Comparison of ENCODE assay signal across 20 cellular contexts in genomic region chr7:99788554-99788953, GRCh38.
DNase-seq lines count a peak whose midpoint lies in the region; ATAC-seq and TF ChIP-seq lines count a peak whose summit lies in the region.
"Had no signal": no experiment of that assay in that cellular context is flagged by ENCODE, and none has a peak within 500 bp of the region (broad histone marks: within the 10 kb centered on the region; RNA-seq: fewer than 3 reads in every experiment).

No MANE protein-coding gene starts in this region.

- no peak overlapping the region for H3K4me3 ChIP-seq in foreskin fibroblast (ENCODE audit: low read depth in 1 of 2, low read length in 2 of 2)
- H3K4me3 ChIP-seq: breast epithelium, left lung, right atrium auricular region had no signal

- DNase-seq in stimulated activated CD4-positive, alpha-beta T cell treated with anti-CD3 and anti-CD28 coated beads, Interleukin-15, amount 100 ng/mL, for 24 hours, result peak; percentile 33
- DNase-seq in stimulated activated CD4-positive, alpha-beta T cell treated with anti-CD3 and anti-CD28 coated beads, Interleukin-4, amount 100 ng/mL, for 1 hour, result no peak
- peak; percentile 38 for DNase-seq in T-helper 2 cell treated with Interferon-gamma antibody and Interleukin-4, amounts not matched to agents 5 μg/mL and 100 μg/mL, for 36 hours (ENCODE audit: low spot score)
- DNase-seq in foreskin fibroblast (peak; percentile 60 to 78), GF-D8 (lab: John Stamatoyannopoulos, UW) (no peak), NCI-H748 treated with DMSO at 0.1 percent for 48 hours (lab: John Stamatoyannopoulos, UW) (no peak), kidney glomerular epithelial cell (lab: John Stamatoyannopoulos, UW) (no peak)
- peak; percentile 8 to 15 for DNase-seq in stimulated activated naive CD8-positive, alpha-beta T cell treated with anti-CD3 and anti-CD28 coated beads, Interleukin-15, amount 100 ng/mL, for 72 hours
- DNase-seq: activated naive CD4-positive, alpha-beta T cell treated with Interleukin-2 at 50 U/mL for 16 hours; H9; left lung; NCI-H1092 treated with DMSO at 0.1 percent for 48 hours; NCI-H510A treated with DMSO at 0.1 percent for 48 hours; nucleus accumbens; Right ventricle myocardium superior; substantia nigra; T-cell had no signal

- peaks cover 3% of the 10 kb centered on the region for H3K9me3 Mint-ChIP-seq in T-helper 2 cell treated with Interferon-gamma antibody and Interleukin-4, amounts not matched to agents 5 μg/mL and 100 μg/mL, for 36 hours
- H3K9me3 Mint-ChIP-seq in stimulated activated naive CD8-positive, alpha-beta T cell treated with anti-CD3 and anti-CD28 coated beads, Interleukin-15, amount 100 ng/mL, for 72 hours, result no peaks in the 10 kb centered on the region
- H3K9me3 Mint-ChIP-seq: dendritic cell treated with granulocyte-macrophage colony-stimulating factor and Interleukin-4, amounts not matched to agents 40 ng/mL and 50 ng/mL, for 4 days; H9; T-cell had no signal

- no peak overlapping the region for H3K4me3 Mint-ChIP-seq in T-helper 2 cell treated with Interferon-gamma antibody and Interleukin-4, amounts not matched to agents 5 μg/mL and 100 μg/mL, for 36 hours
- H3K4me3 Mint-ChIP-seq in stimulated activated naive CD8-positive, alpha-beta T cell treated with anti-CD3 and anti-CD28 coated beads, Interleukin-15, amount 100 ng/mL, for 72 hours, result peak overlapping the region; percentile 30 to 31
- H3K4me3 Mint-ChIP-seq: dendritic cell treated with granulocyte-macrophage colony-stimulating factor and Interleukin-4, amounts not matched to agents 40 ng/mL and 50 ng/mL, for 4 days; H9; T-cell had no signal

- H3K36me3 Mint-ChIP-seq in T-helper 2 cell treated with Interferon-gamma antibody and Interleukin-4, amounts not matched to agents 5 μg/mL and 100 μg/mL, for 36 hours (ENCODE audit: low read depth), result no peaks in the 10 kb centered on the region
- H3K36me3 Mint-ChIP-seq: T-cell had no signal

- ATAC-seq in stimulated activated naive CD8-positive, alpha-beta T cell treated with anti-CD3 and anti-CD28 coated beads, Interleukin-15, amount 100 ng/mL, for 72 hours, result peak; percentile 96
- ATAC-seq: left lung, T-cell had no signal

- H3K27ac Mint-ChIP-seq in T-helper 2 cell treated with Interferon-gamma antibody and Interleukin-4, amounts not matched to agents 5 μg/mL and 100 μg/mL, for 36 hours, result no peak overlapping the region
- H3K27ac Mint-ChIP-seq in stimulated activated naive CD8-positive, alpha-beta T cell treated with anti-CD3 and anti-CD28 coated beads, Interleukin-15, amount 100 ng/mL, for 72 hours, result peak overlapping the region; percentile 65 to 84
- H3K27ac Mint-ChIP-seq: dendritic cell treated with granulocyte-macrophage colony-stimulating factor and Interleukin-4, amounts not matched to agents 40 ng/mL and 50 ng/mL, for 4 days; H9; T-cell had no signal

- peaks cover 6% of the 10 kb centered on the region for H3K4me1 Mint-ChIP-seq in T-helper 2 cell treated with Interferon-gamma antibody and Interleukin-4, amounts not matched to agents 5 μg/mL and 100 μg/mL, for 36 hours (ENCODE audit: low read depth)
- peaks cover 36% of the 10 kb centered on the region for H3K4me1 Mint-ChIP-seq in stimulated activated naive CD8-positive, alpha-beta T cell treated with anti-CD3 and anti-CD28 coated beads, Interleukin-15, amount 100 ng/mL, for 72 hours
- H3K4me1 Mint-ChIP-seq: H9 had no signal

- TF ChIP-seq CTCF in foreskin fibroblast (IDR thresholded peaks at IDR 0.05; ENCODE audit: low read depth, low read length), result no peak

- no peaks in the 10 kb centered on the region for H3K27me3 Mint-ChIP-seq in T-helper 2 cell treated with Interferon-gamma antibody and Interleukin-4, amounts not matched to agents 5 μg/mL and 100 μg/mL, for 36 hours (ENCODE audit: low read depth)
- peaks cover 18% of the 10 kb centered on the region for H3K27me3 Mint-ChIP-seq in stimulated activated naive CD8-positive, alpha-beta T cell treated with anti-CD3 and anti-CD28 coated beads, Interleukin-15, amount 100 ng/mL, for 72 hours

Comparison
In these comparisons a context has a peak if more than half of its experiments do, and no peak if none do; other contexts are left out.
1. DNase-seq: peak in stimulated activated CD4-positive, alpha-beta T cell treated with anti-CD3 and anti-CD28 coated beads, Interleukin-15, amount 100 ng/mL, for 24 hours (single experiment), T-helper 2 cell treated with Interferon-gamma antibody and Interleukin-4, amounts not matched to agents 5 μg/mL and 100 μg/mL, for 36 hours (single experiment), foreskin fibroblast (2 of 2) and stimulated activated naive CD8-positive, alpha-beta T cell treated with anti-CD3 and anti-CD28 coated beads, Interleukin-15, amount 100 ng/mL, for 72 hours (2 of 2); none in stimulated activated CD4-positive, alpha-beta T cell treated with anti-CD3 and anti-CD28 coated beads, Interleukin-4, amount 100 ng/mL, for 1 hour (single experiment), GF-D8 (single experiment), NCI-H748 treated with DMSO at 0.1 percent for 48 hours (single experiment) and kidney glomerular epithelial cell (single experiment).